ENCODE assay signal across 1 cellular context in the genomic region with DNA sequence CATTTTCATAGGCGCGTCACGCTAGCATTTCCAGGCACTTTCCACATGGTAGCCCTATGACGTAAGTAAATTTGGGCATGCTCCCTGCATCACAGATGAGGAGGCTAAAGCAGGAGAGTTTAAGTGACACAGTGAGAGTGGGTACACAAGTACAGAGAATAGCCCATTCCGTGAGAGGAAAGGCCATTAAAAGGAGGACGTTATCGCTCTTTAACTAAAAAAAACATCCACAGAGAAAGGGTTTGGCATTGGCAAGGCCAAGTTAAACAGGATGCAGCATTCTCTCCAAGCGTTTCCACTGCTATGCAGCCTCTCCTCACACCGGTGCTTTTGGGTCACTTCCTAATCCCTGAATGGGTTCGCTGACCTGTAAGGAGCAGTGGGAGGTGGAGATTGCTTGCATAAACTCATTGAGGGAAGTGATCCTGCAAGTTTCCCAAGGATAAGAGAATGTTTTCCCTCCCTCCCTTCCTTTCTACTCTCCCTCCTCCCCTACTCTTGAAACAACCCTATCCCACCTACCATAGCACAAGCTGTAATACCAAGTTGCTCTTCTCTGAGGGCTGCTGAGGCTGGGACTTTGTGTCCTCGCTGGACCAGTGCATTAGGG.
A peak's percentile ranks its signal among the peaks of the same experiment; 100 is the strongest.
TF ChIP-seq lines count a peak whose summit lies in the region.

No MANE protein-coding gene starts in this region.

TF ChIP-seq in Ishikawa, 13 proteins besides CTCF, POLR2A, EP300 and RAD21 (continued from another document):
- TF ChIP-seq ZBTB7A (IDR thresholded peaks at IDR 0.05; ENCODE audit: low read depth) (no peak), EGR1 (IDR thresholded peaks at IDR 0.05) (no peak), FOXM1 (IDR thresholded peaks at IDR 0.05; ENCODE audit: borderline replicate concordance, low read depth) (no peak), TAF1 (IDR thresholded peaks at IDR 0.05; ENCODE audit: low read depth) (no peak), TEAD4 (IDR thresholded peaks at IDR 0.05) (peak; percentile 64), YY1 (IDR thresholded peaks at IDR 0.05; ENCODE audit: low read depth) (no peak)
